ENCODE assay signal across 12 cellular contexts in genomic region chr3:114332342-114333179, GRCh38. TPM values are rescaled to one million over a fixed set of nuclear protein-coding genes. Genes with fewer than 3 reads are reported as not detected.
DNase-seq lines count a peak whose midpoint lies in the region; ATAC-seq and TF ChIP-seq lines count a peak whose summit lies in the region.
"Had no signal": no experiment of that assay in that cellular context is flagged by ENCODE, and none has a peak within 500 bp of the region (broad histone marks: within the 10 kb centered on the region; RNA-seq: fewer than 3 reads in every experiment).

No MANE protein-coding gene starts in this region.

- H4K20me1 ChIP-seq in MM.1S (ENCODE audit: insufficient read depth, low read length) = no peaks in the 10 kb centered on the region

- peak; percentile 58 for ATAC-seq in GM18909 (IDR thresholded peaks at IDR 0.05; ENCODE audit: poor library complexity, unreplicated experiment)
- peak; percentile 56 for ATAC-seq in GM21825 (IDR thresholded peaks at IDR 0.05; ENCODE audit: unreplicated experiment)
- ATAC-seq in GM18498 (IDR thresholded peaks at IDR 0.05; ENCODE audit: unreplicated experiment) = no peak
- no peak for ATAC-seq in HG03571 (IDR thresholded peaks at IDR 0.05; ENCODE audit: unreplicated experiment)
- ATAC-seq: body of pancreas, left lung, Panc1, psoas muscle had no signal

- H3K9me3 ChIP-seq in MM.1S (replicated peaks; ENCODE audit: insufficient read depth, low read length) (no peaks in the 10 kb centered on the region), iPS-20b (ENCODE audit: insufficient read depth, low read depth, low read length) (no peaks in the 10 kb centered on the region), transverse colon (no peaks in the 10 kb centered on the region)
- H3K9me3 ChIP-seq: body of pancreas, left lung, psoas muscle had no signal

- TF ChIP-seq CTCF in MM.1S (IDR thresholded peaks at IDR 0.05; ENCODE audit: low read length) (no peak), transverse colon (IDR thresholded peaks at IDR 0.05) (no peak)

- no peaks in the 10 kb centered on the region for H3K9me2 ChIP-seq in MM.1S (replicated peaks; ENCODE audit: insufficient read depth, low read length)

- no peaks in the 10 kb centered on the region for H3K79me2 ChIP-seq in MM.1S (ENCODE audit: low read length)

- H3K27me3 ChIP-seq in MM.1S (replicated peaks; ENCODE audit: insufficient read depth, low read length) (no peaks in the 10 kb centered on the region), iPS-20b (ENCODE audit: insufficient read depth, low read length) (no peaks in the 10 kb centered on the region), transverse colon (no peaks in the 10 kb centered on the region)
- H3K27me3 ChIP-seq: body of pancreas, left lung had no signal

- H3K27ac ChIP-seq in MM.1S (ENCODE audit: low read length) = peak overlapping the region; percentile 87
- H3K27ac ChIP-seq in iPS-20b (ENCODE audit: low read length) = peak overlapping the region; percentile 0
- no peak overlapping the region for H3K27ac ChIP-seq in transverse colon
- H3K27ac ChIP-seq: body of pancreas, left lung, psoas muscle had no signal

- H3K4me3 ChIP-seq in MM.1S (ENCODE audit: low read length) (peak overlapping the region; percentile 18; the same call in 1 of the 2 replicates), iPS-20b (ENCODE audit: low read length) (no peak overlapping the region), transverse colon (no peak overlapping the region)
- H3K4me3 ChIP-seq: body of pancreas, left lung, psoas muscle had no signal

- WGBS in transverse colon (ENCODE audit: low coverage in 1 of 2), 2 donors = 76 to 82% methylated on average over 3 to 5 of the region's 5 CpGs

- H3K4me1 ChIP-seq in MM.1S (ENCODE audit: low read length) (peaks cover 21% of the 10 kb centered on the region), iPS-20b (ENCODE audit: insufficient read depth, low read length) (peaks cover 26% of the 10 kb centered on the region; the same call in 1 of the 2 replicates), transverse colon (no peaks in the 10 kb centered on the region)
- H3K4me1 ChIP-seq: body of pancreas, left lung, psoas muscle had no signal

- intact Hi-C loops in transverse colon (cut with DNase I; ENCODE audit: low total_unique reads) = no loop called here

- DNase-seq in MM.1S (peak; percentile 72), NCI-H1436 treated with DMSO at 0.1 percent for 48 hours (lab: John Stamatoyannopoulos, UW) (no peak), transverse colon (no peak)
- DNase-seq: body of pancreas, left lung, psoas muscle had no signal

- peak overlapping the region; percentile 63 for H3K4me2 ChIP-seq in MM.1S (ENCODE audit: low read depth, low read length)

- in situ Hi-C loops in transverse colon (cut with MboI; ENCODE audit: low pct_ligation_motif_present in 1 of 4, low pct_unique_long_range_greater_than_20kb in 1 of 4, low sequenced_read_pairs in 3 of 4) = no loop called here

- no peak for TF ChIP-seq POLR2A in transverse colon (IDR thresholded peaks at IDR 0.05)

- H3K9ac ChIP-seq in MM.1S (ENCODE audit: low read length) (peak overlapping the region; percentile 27; the same call in 1 of the 2 replicates), iPS-20b (ENCODE audit: low read depth, low read length) (peak overlapping the region; percentile 50; the same call in 1 of the 2 replicates)

- H2AFZ ChIP-seq in MM.1S (ENCODE audit: low read length) = peak overlapping the region; percentile 50

- peaks cover 6% of the 10 kb centered on the region for H3F3A ChIP-seq in MM.1S (ENCODE audit: insufficient read depth, low read length)

- no peak for TF ChIP-seq EP300 in transverse colon (IDR thresholded peaks at IDR 0.05; ENCODE audit: low read depth)

- H3K36me3 ChIP-seq in MM.1S (replicated peaks; ENCODE audit: insufficient read depth, low read length) (no peaks in the 10 kb centered on the region), iPS-20b (ENCODE audit: insufficient read depth, low read depth, low read length) (no peaks in the 10 kb centered on the region), transverse colon (no peaks in the 10 kb centered on the region)
- H3K36me3 ChIP-seq: left lung had no signal

RNA-seq across cellular contexts. Expression of gene TIGIT, which starts 38.7 kb away (rescaled TPM):
- 1 to 10 TPM in 3 of 4 donors, not detected in 1; 1.2 to 5.6 (median 5.4) TPM for total RNA-seq in transverse colon
- total RNA-seq: body of pancreas had no signal

Comparison
In these comparisons a context has a peak if more than half of its experiments do, and no peak if none do; other contexts are left out.
1. ATAC-seq: peak in GM18909 (single experiment) and GM21825 (single experiment); none in GM18498 (single experiment) and HG03571 (single experiment).
2. H3K27ac ChIP-seq: peak in MM.1S (single experiment) and iPS-20b (single experiment); none in transverse colon (0 of 4).